Comparison of ENCODE assay signal across 1 cellular context in the genomic region with DNA sequence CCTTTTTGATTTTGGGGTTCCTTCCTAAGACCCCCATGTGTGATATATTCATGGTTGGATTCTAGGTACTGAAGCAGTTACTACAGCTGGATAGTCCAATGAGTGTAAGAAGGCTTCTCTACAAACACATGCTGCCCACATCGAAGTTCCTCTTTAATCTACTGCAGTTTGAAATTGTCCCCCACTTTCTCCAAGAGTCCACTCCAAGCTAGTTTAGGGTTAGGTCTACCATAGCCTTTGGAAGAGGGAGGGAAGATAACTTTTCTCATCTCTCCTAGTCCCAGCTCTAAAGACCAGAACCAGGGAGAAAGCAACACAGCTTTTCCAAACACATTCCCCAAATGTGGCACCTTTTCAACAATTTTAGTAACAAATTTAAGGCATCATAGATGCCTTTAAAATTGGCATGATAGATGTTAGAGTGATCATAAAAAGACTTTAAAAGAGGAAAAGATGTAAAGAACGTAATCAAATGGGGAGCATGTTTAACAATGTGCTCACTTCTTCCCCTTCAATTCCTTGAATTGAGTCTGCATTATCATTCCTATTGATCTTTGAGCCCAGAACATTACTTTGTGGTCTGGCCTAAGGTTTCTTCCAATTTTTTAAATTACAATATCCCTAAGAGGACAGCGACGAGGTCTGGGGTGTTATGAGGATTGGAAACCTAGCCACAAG.
TF ChIP-seq lines count a peak whose summit lies in the region.

No MANE protein-coding gene starts in this region.

TF ChIP-seq in HEK293, 187 proteins besides CTCF, POLR2A, EP300 and RAD21 (continued from another document):
- TF ChIP-seq ZNF645 (tag by site-specific recombination; IDR thresholded peaks at IDR 0.05) = no peak
- TF ChIP-seq SETDB1 (IDR thresholded peaks at IDR 0.05; ENCODE audit: insufficient read length, low read length) = no peak
